8 cellular contexts compared by ENCODE assay signal in the genomic region with DNA sequence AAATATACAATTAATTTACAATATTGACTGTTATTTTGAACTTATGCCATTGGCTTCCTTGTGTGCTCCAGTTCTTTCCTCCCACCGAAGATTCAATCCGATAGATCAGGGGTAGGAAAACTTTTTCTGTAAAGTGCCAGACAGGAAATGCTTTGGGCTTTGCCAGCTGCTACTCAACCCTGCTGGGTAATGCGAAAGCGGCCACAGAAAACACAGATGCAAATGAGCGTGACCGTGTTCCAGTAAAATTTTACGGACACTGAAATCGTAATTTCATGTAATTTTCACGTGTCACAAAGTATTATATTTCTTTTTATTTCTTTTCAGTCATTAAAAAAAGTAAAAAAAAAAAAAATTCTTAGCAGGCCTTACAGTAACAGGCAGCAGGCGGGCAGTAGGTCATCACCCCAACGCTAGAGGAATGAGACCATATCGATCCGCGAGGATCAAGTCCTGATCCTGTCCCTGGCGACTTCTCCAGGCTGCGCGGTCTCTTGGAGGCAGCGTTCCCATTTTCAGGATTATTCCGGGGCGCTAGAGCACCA. TPM values are rescaled to one million over a fixed set of nuclear protein-coding genes. Genes with fewer than 3 reads are reported as not detected.
DNase-seq lines count a peak whose midpoint lies in the region; ATAC-seq and TF ChIP-seq lines count a peak whose summit lies in the region.

No MANE protein-coding gene starts in this region.

- H3K79me2 ChIP-seq in Karpas-422 (ENCODE audit: low read length) = peaks cover 33% of the 10 kb centered on the region

- peak overlapping the region; percentile 88 for H3K4me2 ChIP-seq in Karpas-422 (ENCODE audit: low read depth, low read length, poor library complexity, severe bottlenecking)

- H3K36me3 ChIP-seq in Karpas-422 (ENCODE audit: insufficient read depth, low read length) (no peaks in the 10 kb centered on the region), mucosa of descending colon (ENCODE audit: low read depth) (no peaks in the 10 kb centered on the region), testis (ENCODE audit: low read depth, missing control alignments) (no peaks in the 10 kb centered on the region)

- ATAC-seq in GM21529 (IDR thresholded peaks at IDR 0.05; ENCODE audit: unreplicated experiment) (peak; percentile 23), mucosa of descending colon (peak; percentile 9)

- no peaks in the 10 kb centered on the region for H4K20me1 ChIP-seq in Karpas-422 (ENCODE audit: insufficient read depth, low read depth, low read length)

- no peaks in the 10 kb centered on the region for H3K27me3 ChIP-seq in Karpas-422 (ENCODE audit: low read length)
- H3K27me3 ChIP-seq in testis = no peaks in the 10 kb centered on the region

- 3 to 5% methylated on average over 20 of the region's 20 CpGs for WGBS in testis, 2 donors

- H3K4me1 ChIP-seq in Karpas-422 (ENCODE audit: low read length) (peaks cover 48% of the 10 kb centered on the region), mucosa of descending colon (ENCODE audit: low read depth) (peaks cover 35% of the 10 kb centered on the region), testis (peaks cover 29% of the 10 kb centered on the region)

- TF ChIP-seq POLR2A in testis (IDR thresholded peaks at IDR 0.05) = no peak

- H3K9me2 ChIP-seq in Karpas-422 (replicated peaks; ENCODE audit: insufficient read depth, low read length) = no peaks in the 10 kb centered on the region

- 0 out of 2 replicates have a peak overlapping the region, but pooled peaks have one; percentile 7 for H3K27ac ChIP-seq in Karpas-422 (ENCODE audit: low read length)
- peak overlapping the region; percentile 87 to 98 for H3K27ac ChIP-seq in testis

- peak; percentile 35 for DNase-seq in GF-D8 (lab: John Stamatoyannopoulos, UW)
- DNase-seq in Karpas-422 = peak; percentile 56
- DNase-seq in effector CD4-positive, alpha-beta T cell = peak; percentile 41
- DNase-seq in mucosa of descending colon = peak in 1 of 3 donors; percentile 70
- peak; percentile 46 for DNase-seq in testis
- no peak for DNase-seq in NCI-H2227 (lab: John Stamatoyannopoulos, UW; ENCODE audit: unreplicated experiment)

- intact Hi-C loops in mucosa of descending colon (cut with DNase I, micrococcal nuclease) (loop anchor here in 1 of 2 donors (10.0 kb wide), 1 partner anchor 63 kb away; the partner anchor contains the start of gene CARNMT1), testis (cut with DNase I; ENCODE audit: low total_unique reads) (no loop called here)

- H3K4me3 ChIP-seq in Karpas-422 (ENCODE audit: low read length) = peak overlapping the region; percentile 88
- peak overlapping the region; percentile 85 for H3K4me3 ChIP-seq in WI38 (ENCODE audit: low read depth, low read length)
- H3K4me3 ChIP-seq in mucosa of descending colon = peak overlapping the region; percentile 85
- H3K4me3 ChIP-seq in testis = peak overlapping the region; percentile 91 to 92

- no peaks in the 10 kb centered on the region for H3K9me3 ChIP-seq in Karpas-422 (ENCODE audit: low read length)
- H3K9me3 ChIP-seq in mucosa of descending colon = no peaks in the 10 kb centered on the region
- H3K9me3 ChIP-seq in testis = no peaks in the 10 kb centered on the region

- no peak for TF ChIP-seq CTCF in WI38 (IDR thresholded peaks at IDR 0.05; ENCODE audit: low read depth, low read length)
- no peak for TF ChIP-seq CTCF in mucosa of descending colon (IDR thresholded peaks at IDR 0.05)
- no peak for TF ChIP-seq CTCF in testis (IDR thresholded peaks at IDR 0.05)

- H3K9ac ChIP-seq in Karpas-422 (ENCODE audit: low read length) = peak overlapping the region; percentile 74

- H2AFZ ChIP-seq in Karpas-422 (ENCODE audit: low read length) = peak overlapping the region; percentile 96

RNA-seq across cellular contexts. Expression of gene NMRK1, which starts 0.6 kb away (rescaled TPM):
- total RNA-seq in Karpas-422 (2014; rRNA removed; shearing (Covaris generic); ENCODE audit: low replicate concordance) = 9.0 and 14.3 TPM in 2 replicates
- 10 to 100 TPM; 14.0 to 27.2 (median 19.0) TPM for total RNA-seq in mucosa of descending colon
- total RNA-seq in testis = 10 to 100 TPM; 13.8 to 22.4 TPM
- polyA plus RNA-seq in testis (ENCODE audit: insufficient read depth, low read depth, low replicate concordance) = 21.3 TPM

RNA-seq across cellular contexts. Expression of gene OSTF1, which starts 1.0 kb away (rescaled TPM):
- 56.1 and 60.0 TPM in 2 replicates for total RNA-seq in Karpas-422 (2014; rRNA removed; shearing (Covaris generic); ENCODE audit: low replicate concordance)
- total RNA-seq in mucosa of descending colon (10 to 100 TPM; 40.6 to 71.2 (median 63.9) TPM), testis (10 to 100 TPM; 25.2 to 25.6 TPM)
- 34.2 TPM for polyA plus RNA-seq in testis (ENCODE audit: insufficient read depth, low read depth, low replicate concordance)

RNA-seq across cellular contexts. Expression of gene CARNMT1, which starts 59.3 kb away (rescaled TPM):
- total RNA-seq in Karpas-422 (2014; rRNA removed; shearing (Covaris generic); ENCODE audit: low replicate concordance) = 34.5 and 42.0 TPM in 2 replicates
- total RNA-seq in mucosa of descending colon = 10 to 100 TPM; 17.0 to 21.6 (median 18.8) TPM
- 10 to 100 TPM; 40.6 to 42.4 TPM for total RNA-seq in testis
- polyA plus RNA-seq in testis (ENCODE audit: insufficient read depth, low read depth, low replicate concordance) = 33.9 TPM
